Comparison of ENCODE assay signal across 8 cellular contexts in the genomic region with DNA sequence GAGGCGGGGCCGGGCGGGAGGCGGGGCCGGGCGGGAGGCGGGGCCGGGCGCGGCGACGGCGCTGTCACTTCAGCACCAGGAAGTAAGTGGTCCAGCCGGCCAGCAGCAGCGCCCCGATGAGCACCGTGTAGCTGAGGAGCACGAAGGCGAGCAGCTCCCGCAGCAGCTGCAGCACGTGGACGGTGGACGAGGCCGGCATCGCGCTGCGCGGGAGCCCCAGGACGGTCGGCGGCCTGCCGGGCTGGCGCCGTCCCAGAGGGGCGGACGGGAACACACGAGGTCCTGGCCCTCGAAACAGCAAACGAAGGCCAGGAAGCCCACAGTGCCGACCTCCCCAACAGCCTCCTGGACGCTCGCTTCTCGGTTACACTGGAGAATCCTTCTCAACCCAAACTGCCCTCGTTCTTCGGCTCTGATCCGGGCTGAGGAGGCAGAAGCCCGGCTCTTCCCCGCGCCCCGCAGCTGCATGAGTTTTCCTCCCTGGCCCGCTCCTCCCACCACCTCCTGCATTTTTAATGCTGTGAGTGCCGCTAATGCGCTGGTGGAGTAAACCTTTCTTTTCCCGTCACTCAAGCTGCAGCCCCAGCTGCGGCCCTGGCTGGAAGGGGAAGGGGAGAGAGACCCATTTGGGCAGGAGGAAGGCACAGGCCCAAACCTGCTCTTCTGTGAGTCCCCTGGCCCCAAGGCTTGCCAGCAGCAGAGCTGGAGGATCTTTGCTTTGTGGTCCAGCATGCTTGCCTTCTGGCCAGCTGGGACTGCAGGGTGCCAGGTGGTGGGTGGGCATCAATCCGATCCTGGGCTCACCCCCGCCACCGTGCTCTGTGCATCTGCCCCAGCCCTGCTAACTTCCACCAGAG. TPM values are rescaled to one million over a fixed set of nuclear protein-coding genes. Genes with fewer than 3 reads are reported as not detected.
DNase-seq lines count a peak whose midpoint lies in the region; ATAC-seq and TF ChIP-seq lines count a peak whose summit lies in the region.

No MANE protein-coding gene starts in this region.

- CTCF ChIA-PET in activated CD8-positive, alpha-beta T cell treated with anti-CD3 and anti-CD28 coated beads, Interleukin-2, amount 10 ng/mL, durations not matched to agents 7 days and 5 days (lab: Charles Lee) = interaction anchor here (0.8 to 1.8 kb wide), 9 partner anchors 9 to 391 kb away, joined by 3 to 5 read pairs (median 4); no protein-coding TSS in a partner anchor
- CTCF ChIA-PET in GM10248 (lab: Yijun Ruan, JAX) = interaction anchor here (1.0 to 1.9 kb wide), 3 partner anchors 34 to 40 kb away, joined by 3 to 4 read pairs (median 4); partner anchors contain the start of gene VPS33A

- ATAC-seq in right cardiac atrium (no peak), Right ventricle myocardium inferior (no peak)
- peak; percentile 66 for ATAC-seq in activated CD8-positive, alpha-beta T cell treated with anti-CD3 and anti-CD28 coated beads, Interleukin-2, amount 10 ng/mL, durations not matched to agents 7 days and 5 days

- POLR2A ChIA-PET in activated CD8-positive, alpha-beta T cell treated with anti-CD3 and anti-CD28 coated beads, Interleukin-2, amount 10 ng/mL, durations not matched to agents 7 days and 5 days (lab: Charles Lee) = interaction anchor here (0.6 to 3.1 kb wide), 8 partner anchors 13 to 300 kb away, joined by 3 to 22 read pairs (median 3); partner anchors contain the start of genes KNTC1, RSRC2 and ZCCHC8
- POLR2A ChIA-PET in GM10248 (lab: Yijun Ruan, JAX) = interaction anchor here (0.9 to 1.5 kb wide), 4 partner anchors 15 to 274 kb away, joined by 3 to 4 read pairs (median 3); partner anchors contain the start of gene ZCCHC8

- peaks cover 5% of the 10 kb centered on the region for H3K4me1 ChIP-seq in right cardiac atrium (ENCODE audit: control insufficient read depth, insufficient read depth, low read length)
- H3K4me1 ChIP-seq in liver (ENCODE audit: control insufficient read depth in 4 of 4, insufficient read depth in 4 of 4, low read length in 3 of 4) = peaks cover 14 to 22% (median 19%) of the 10 kb centered on the region in 4 donors
- H3K4me1 ChIP-seq in uterus = peaks cover 0 to 13% of the 10 kb centered on the region in 2 donors

- H3K36me3 Mint-ChIP-seq in activated CD8-positive, alpha-beta T cell treated with anti-CD3 and anti-CD28 coated beads, Interleukin-2, amount 10 ng/mL, durations not matched to agents 7 days and 5 days (ENCODE audit: low read depth) = peaks cover 29% of the 10 kb centered on the region
- H3K36me3 Mint-ChIP-seq in HFFc6 (ENCODE audit: low read depth) = peaks cover 37% of the 10 kb centered on the region

- no peak for TF ChIP-seq RAD21 in liver (IDR thresholded peaks at IDR 0.05)

- H3K36me3 ChIP-seq in liver (ENCODE audit: control insufficient read depth in 4 of 4, insufficient read depth in 3 of 4, low read depth in 1 of 4, low read length in 3 of 4) = peaks cover 3 to 23% (median 16%) of the 10 kb centered on the region in 4 donors
- H3K36me3 ChIP-seq in uterus = no peaks in the 10 kb centered on the region

- H3K27me3 ChIP-seq in right cardiac atrium (ENCODE audit: control insufficient read depth, insufficient read depth) (no peaks in the 10 kb centered on the region), liver (ENCODE audit: control insufficient read depth in 4 of 4, insufficient read depth in 4 of 4, low read length in 3 of 4) (no peaks in the 10 kb centered on the region), uterus (no peaks in the 10 kb centered on the region)

- H3K4me1 Mint-ChIP-seq in activated CD8-positive, alpha-beta T cell treated with anti-CD3 and anti-CD28 coated beads, Interleukin-2, amount 10 ng/mL, durations not matched to agents 7 days and 5 days (ENCODE audit: low read depth) = peaks cover 41% of the 10 kb centered on the region
- H3K4me1 Mint-ChIP-seq in HFFc6 (ENCODE audit: low read depth) = peaks cover 23% of the 10 kb centered on the region

- no peaks in the 10 kb centered on the region for H3K27me3 Mint-ChIP-seq in activated CD8-positive, alpha-beta T cell treated with anti-CD3 and anti-CD28 coated beads, Interleukin-2, amount 10 ng/mL, durations not matched to agents 7 days and 5 days (ENCODE audit: low read depth)
- no peaks in the 10 kb centered on the region; the same call in 1 of the 2 replicates for H3K27me3 Mint-ChIP-seq in HFFc6 (ENCODE audit: insufficient read depth)

- H3K9me3 Mint-ChIP-seq in activated CD8-positive, alpha-beta T cell treated with anti-CD3 and anti-CD28 coated beads, Interleukin-2, amount 10 ng/mL, durations not matched to agents 7 days and 5 days (ENCODE audit: insufficient read depth) = no peaks in the 10 kb centered on the region
- no peaks in the 10 kb centered on the region for H3K9me3 Mint-ChIP-seq in HFFc6

- no peak for TF ChIP-seq POLR2A in uterus (IDR thresholded peaks at IDR 0.05)

- 11% methylated on average over 58 of the region's 58 CpGs for WGBS in right cardiac atrium
- WGBS in liver = 14% methylated on average over 58 of the region's 58 CpGs

- intact Hi-C loops in right cardiac atrium (cut with DNase I) (no loop called here), Right ventricle myocardium inferior (cut with DNase I) (no loop called here), uterus (cut with DNase I; ENCODE audit: low total_unique reads) (no loop called here)

- H3K9me3 ChIP-seq in right cardiac atrium (ENCODE audit: control insufficient read depth, low read length) (no peaks in the 10 kb centered on the region), liver (ENCODE audit: control insufficient read depth in 4 of 4, low read length in 3 of 4) (no peaks in the 10 kb centered on the region), uterus (no peaks in the 10 kb centered on the region)

- H3K4me3 ChIP-seq in right cardiac atrium (ENCODE audit: low read length) (peak overlapping the region; percentile 16), liver (ENCODE audit: low read depth in 1 of 3, low read length in 3 of 3) (peak overlapping the region; percentile 33 to 57 (median 57)), uterus (peak overlapping the region; percentile 10 to 45)

- peak overlapping the region; percentile 89 for H3K4me3 Mint-ChIP-seq in activated CD8-positive, alpha-beta T cell treated with anti-CD3 and anti-CD28 coated beads, Interleukin-2, amount 10 ng/mL, durations not matched to agents 7 days and 5 days
- no peak overlapping the region; the same call in 1 of the 2 replicates for H3K4me3 Mint-ChIP-seq in HFFc6

- H3K9ac ChIP-seq in liver (ENCODE audit: low read depth in 1 of 2, low read length in 2 of 2) = no peak overlapping the region

- H3K27ac Mint-ChIP-seq in activated CD8-positive, alpha-beta T cell treated with anti-CD3 and anti-CD28 coated beads, Interleukin-2, amount 10 ng/mL, durations not matched to agents 7 days and 5 days = peak overlapping the region; percentile 81
- no peak overlapping the region for H3K27ac Mint-ChIP-seq in HFFc6

- DNase-seq in right cardiac atrium (peak in 1 of 3 donors; percentile 64), Right ventricle myocardium inferior (ENCODE audit: missing footprints) (no peak), uterus (peak in 1 of 2 donors; percentile 28), GM10248 (ENCODE audit: extremely low spot score) (no peak), HFFc6 (no peak), RKO (ENCODE audit: low spot score) (no peak)
- no peak for DNase-seq in activated CD8-positive, alpha-beta T cell treated with anti-CD3 and anti-CD28 coated beads, Interleukin-2, amount 10 ng/mL, durations not matched to agents 7 days and 5 days

- H3K27ac ChIP-seq in right cardiac atrium (ENCODE audit: low read length) (no peak overlapping the region), liver (ENCODE audit: low read depth in 1 of 2, low read length in 2 of 2) (no peak overlapping the region), uterus (peak overlapping the region in 1 of 2 donors; percentile 53)

- no peak for TF ChIP-seq CTCF in liver (IDR thresholded peaks at IDR 0.05; ENCODE audit: low read depth, low read length, missing input control)
- TF ChIP-seq CTCF in uterus (IDR thresholded peaks at IDR 0.05) = no peak
- no peak for TF ChIP-seq CTCF in GM10248 (IDR thresholded peaks at IDR 0.05; ENCODE audit: control extremely low read depth, extremely low read depth, low read depth, missing control alignments)
- TF ChIP-seq CTCF in HFFc6 (IDR thresholded peaks at IDR 0.05) = no peak

RNA-seq across cellular contexts. Expression of gene DIABLO, which starts 0.7 kb away (rescaled TPM):
- 10 to 100 TPM; 25.0 to 29.3 (median 27.3) TPM for total RNA-seq in right cardiac atrium
- 31.9 TPM for polyA plus RNA-seq in right cardiac atrium
- 28.2 TPM for total RNA-seq in Right ventricle myocardium inferior
- 10 to 100 TPM; 43.5 to 47.1 TPM for total RNA-seq in activated CD8-positive, alpha-beta T cell treated with anti-CD3 and anti-CD28 coated beads, Interleukin-2, amount 10 ng/mL, durations not matched to agents 7 days and 5 days
- 10 to 100 TPM; 20.4 to 27.4 TPM for total RNA-seq in liver
- 10 to 100 TPM; 29.5 to 34.4 TPM for polyA plus RNA-seq in liver
- 10 to 100 TPM; 46.2 to 68.9 (median 53.9) TPM for total RNA-seq in uterus
- 10 to 100 TPM; 47.5 to 54.2 (median 48.8) TPM for total RNA-seq in HFFc6 (2021; fragmentation: NEBNext Ultra II Directional; extraction: Animal tissue kit (Norgen Biotek cat#: 25700))

RNA-seq across cellular contexts. Expression of gene B3GNT4, which starts 23.1 kb away (rescaled TPM):
- under 1 TPM in 1 of 4 donors, not detected in 3; 0.29 TPM for total RNA-seq in right cardiac atrium
- polyA plus RNA-seq in right cardiac atrium = 0.36 TPM
- not detected for total RNA-seq in Right ventricle myocardium inferior
- total RNA-seq in activated CD8-positive, alpha-beta T cell treated with anti-CD3 and anti-CD28 coated beads, Interleukin-2, amount 10 ng/mL, durations not matched to agents 7 days and 5 days = 1 to 10 TPM in 1 of 2 experiments, under 1 TPM in 1; 0.90 to 1.4 TPM
- not detected for total RNA-seq in liver
- under 1 TPM; 0.14 to 0.43 TPM for polyA plus RNA-seq in liver
- total RNA-seq in uterus = under 1 TPM in 1 of 4 donors, not detected in 3; 0.14 TPM
- total RNA-seq in HFFc6 (2021; fragmentation: NEBNext Ultra II Directional; extraction: Animal tissue kit (Norgen Biotek cat#: 25700)) = under 1 TPM in 2 of 6 experiments, not detected in 4; 0.13 to 0.14 TPM

RNA-seq across cellular contexts. Expression of gene VPS33A, which starts 39.7 kb away (rescaled TPM):
- total RNA-seq in right cardiac atrium = 10 to 100 TPM in 3 of 4 donors, 1 to 10 TPM in 1; 7.8 to 15.2 (median 12.7) TPM
- polyA plus RNA-seq in right cardiac atrium = 7.3 TPM
- total RNA-seq in Right ventricle myocardium inferior = 10.8 TPM
- total RNA-seq in activated CD8-positive, alpha-beta T cell treated with anti-CD3 and anti-CD28 coated beads, Interleukin-2, amount 10 ng/mL, durations not matched to agents 7 days and 5 days = 10 to 100 TPM; 22.0 to 22.4 TPM
- total RNA-seq in liver = 10 to 100 TPM; 12.2 to 14.9 TPM
- polyA plus RNA-seq in liver = 1 to 10 TPM; 6.4 to 7.8 TPM
- 10 to 100 TPM in 2 of 4 donors, 1 to 10 TPM in 2; 3.3 to 20.8 (median 12.9) TPM for total RNA-seq in uterus
- 10 to 100 TPM; 22.7 to 31.0 (median 25.7) TPM for total RNA-seq in HFFc6 (2021; fragmentation: NEBNext Ultra II Directional; extraction: Animal tissue kit (Norgen Biotek cat#: 25700))

RNA-seq across cellular contexts. Expression of gene LRRC43, which starts 43.7 kb away (rescaled TPM):
- total RNA-seq in right cardiac atrium (1 to 10 TPM in 2 of 4 donors, under 1 TPM in 2; 0.69 to 3.1 (median 1.3) TPM), Right ventricle myocardium inferior (0.70 TPM), liver (under 1 TPM in 1 of 2 donors, not detected in 1; 0.67 TPM), uterus (1 to 10 TPM in 2 of 4 donors, not detected in 2; 2.4 to 3.3 TPM)
- polyA plus RNA-seq in right cardiac atrium (2.3 TPM), liver (under 1 TPM; 0.03 to 0.13 TPM)
- total RNA-seq in activated CD8-positive, alpha-beta T cell treated with anti-CD3 and anti-CD28 coated beads, Interleukin-2, amount 10 ng/mL, durations not matched to agents 7 days and 5 days = not detected
- total RNA-seq in HFFc6 (2021; fragmentation: NEBNext Ultra II Directional; extraction: Animal tissue kit (Norgen Biotek cat#: 25700)) = not detected

RNA-seq across cellular contexts. Expression of gene IL31, which starts 52.6 kb away (rescaled TPM):
- total RNA-seq in right cardiac atrium (not detected), Right ventricle myocardium inferior (not detected), liver (not detected), uterus (not detected)
- polyA plus RNA-seq in right cardiac atrium (not detected), liver (not detected)
- not detected for total RNA-seq in activated CD8-positive, alpha-beta T cell treated with anti-CD3 and anti-CD28 coated beads, Interleukin-2, amount 10 ng/mL, durations not matched to agents 7 days and 5 days
- total RNA-seq in HFFc6 (2021; fragmentation: NEBNext Ultra II Directional; extraction: Animal tissue kit (Norgen Biotek cat#: 25700)) = not detected
